Comparison of ENCODE assay signal across 8 cellular contexts in the genomic region with DNA sequence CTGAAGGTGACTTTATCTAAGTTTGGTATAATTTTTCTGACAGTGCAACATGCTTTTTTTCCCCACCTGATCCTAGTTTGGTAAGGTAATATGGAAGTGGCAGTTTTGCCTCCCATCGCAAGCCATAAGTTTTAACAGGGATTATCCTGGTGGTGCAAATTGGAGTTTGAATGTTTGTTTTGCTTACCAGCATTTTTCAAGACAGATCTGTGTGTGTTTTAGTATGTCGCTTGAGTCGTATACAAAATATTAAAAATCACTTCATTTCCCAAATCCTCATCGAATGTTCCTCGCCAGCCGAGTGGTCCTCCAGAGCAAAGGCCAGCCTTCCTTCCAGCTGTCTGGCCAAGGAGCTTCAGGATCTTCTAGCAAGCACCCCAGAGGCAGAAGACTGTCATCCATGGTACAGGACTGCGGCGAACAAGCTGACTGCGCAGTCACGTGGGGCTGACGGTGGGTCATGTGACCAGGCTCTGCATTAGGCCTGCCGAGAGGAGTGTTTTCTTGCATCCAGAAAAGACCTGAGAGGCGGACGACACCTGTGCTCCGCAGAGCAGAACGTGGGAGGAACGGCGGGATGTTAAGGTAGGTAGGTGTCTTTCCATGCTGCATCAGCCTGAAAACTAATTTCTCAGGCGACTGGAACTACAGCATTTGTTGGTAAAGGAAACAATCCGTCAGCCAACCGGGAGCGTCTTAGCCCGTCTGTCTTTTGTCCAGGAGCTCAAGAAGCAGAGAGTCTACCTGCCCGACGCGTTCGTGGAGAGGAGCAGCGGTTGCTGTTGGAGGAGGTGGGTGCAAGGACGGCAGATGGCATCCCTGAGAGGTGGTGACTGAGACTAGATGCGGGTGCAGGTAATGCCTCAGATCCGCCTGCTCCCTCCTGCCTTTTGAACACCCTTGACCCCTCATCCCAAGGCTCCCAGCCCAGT. TPM values are rescaled to one million over a fixed set of nuclear protein-coding genes. Genes with fewer than 3 reads are reported as not detected.
DNase-seq lines count a peak whose midpoint lies in the region; ATAC-seq and TF ChIP-seq lines count a peak whose summit lies in the region.

GPRASP3 (plus strand) TSS at position 507 of the 932 bp plus-strand sequence. CDS start 28,253 bp downstream, outside the sequence.

- CTCF ChIA-PET in GM10248 (lab: Yijun Ruan, JAX), result no interaction called here

- ATAC-seq in HG02763 (IDR thresholded peaks at IDR 0.05; ENCODE audit: unreplicated experiment), result peak; percentile 91

- no peak for TF ChIP-seq CTCF in GM10248 (IDR thresholded peaks at IDR 0.05; ENCODE audit: control extremely low read depth, extremely low read depth, low read depth, missing control alignments)

- POLR2A ChIA-PET in GM10248 (lab: Yijun Ruan, JAX), result no interaction called here

- DNase-seq in GM10248 (ENCODE audit: extremely low spot score), result peak; percentile 65
- DNase-seq in NCI-H2171 (lab: John Stamatoyannopoulos, UW), result peak; percentile 24
- peak; percentile 19 to 33 for DNase-seq in activated CD8-positive, alpha-beta memory T cell treated with anti-CD3 and anti-CD28 coated beads for 1 hour (ENCODE audit: extremely low read depth in 1 of 2, low read depth in 1 of 2)
- peak; percentile 62 for DNase-seq in effector CD4-positive, alpha-beta T cell
- DNase-seq in medulla oblongata (ENCODE audit: extremely low spot score), result peak; percentile 81
- peak; percentile 39 for DNase-seq in stimulated activated CD8-positive, alpha-beta memory T cell treated with anti-CD3 and anti-CD28 coated beads, Interleukin-12 subunit alpha, Interleukin-12 subunit beta, amount 100 ng/mL, for 24 hours (ENCODE audit: extremely low read depth)
- DNase-seq in HT-29 (ENCODE audit: low spot score), result no peak

RNA-seq across cellular contexts. Expression of gene GPRASP3, which starts in this region (rescaled TPM):
- total RNA-seq in HT-29 (2014; rRNA removed; shearing (Covaris generic)), result 0.03 and 1.1 TPM in 2 replicates
